Comparison of ENCODE assay signal across 8 cellular contexts in the genomic region with DNA sequence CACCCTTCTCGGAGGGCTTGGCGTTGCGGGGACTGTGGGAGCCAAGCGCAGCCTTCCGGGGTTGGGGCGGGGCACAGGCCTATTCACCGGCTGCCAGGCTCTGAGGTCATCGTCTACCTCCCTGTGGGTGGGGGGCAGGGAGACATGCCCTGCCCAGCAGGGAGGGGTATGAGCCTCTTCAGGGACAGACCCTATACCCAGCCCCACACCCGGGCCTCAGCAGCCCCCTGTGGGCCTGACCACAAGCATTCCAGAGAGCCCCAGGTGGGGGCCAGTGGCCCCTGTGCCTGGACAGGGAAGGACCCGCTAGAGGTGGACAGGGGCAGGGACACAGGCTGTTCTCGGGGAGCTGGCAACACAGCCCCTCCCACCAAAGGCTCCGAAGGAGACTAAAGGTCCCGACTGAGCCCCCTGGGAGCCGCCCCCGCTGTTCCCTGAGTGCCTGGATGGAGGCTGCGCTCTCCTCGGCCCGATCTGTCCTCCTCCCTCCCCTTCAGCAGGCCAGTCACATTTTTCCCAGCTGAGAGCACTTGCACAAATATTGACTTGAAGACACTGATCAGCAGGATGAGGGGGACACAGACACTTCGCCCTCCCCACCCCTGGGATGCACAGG. TPM values are rescaled to one million over a fixed set of nuclear protein-coding genes. Genes with fewer than 3 reads are reported as not detected.
DNase-seq lines count a peak whose midpoint lies in the region; ATAC-seq and TF ChIP-seq lines count a peak whose summit lies in the region.

No MANE protein-coding gene starts in this region.

- no peak for TF ChIP-seq POLR2A in breast epithelium (IDR thresholded peaks at IDR 0.05)

- H3K4me1 ChIP-seq in HUES64 (ENCODE audit: insufficient read depth, low read length) (peaks cover 28% of the 10 kb centered on the region), breast epithelium (peaks cover 43 to 47% of the 10 kb centered on the region in 2 donors), stomach smooth muscle (ENCODE audit: control insufficient read depth, insufficient read depth, low read length) (peaks cover 82% of the 10 kb centered on the region)

- H3K4me3 ChIP-seq in HUES64 (ENCODE audit: low read length) (no peak overlapping the region), breast epithelium (peak overlapping the region in 2 of 3 donors; percentile 17 to 51), stomach smooth muscle (ENCODE audit: low read length in 2 of 2) (peak overlapping the region; percentile 7 to 64)

- no peaks in the 10 kb centered on the region for H3K9me3 ChIP-seq in HUES64 (ENCODE audit: insufficient read depth, low read depth, low read length)
- H3K9me3 ChIP-seq in breast epithelium, result no peaks in the 10 kb centered on the region
- H3K9me3 ChIP-seq in stomach smooth muscle (ENCODE audit: control insufficient read depth in 2 of 2, low read length in 2 of 2), result no peaks in the 10 kb centered on the region

- 42% methylated on average over 19 of the region's 19 CpGs for WGBS in HUES64

- no peak for TF ChIP-seq CTCF in breast epithelium (IDR thresholded peaks at IDR 0.05)

- peak in 1 of 2 donors; percentile 72 for DNase-seq in breast epithelium (ENCODE audit: low spot score in 2 of 2)
- no peak for DNase-seq in left colon
- DNase-seq in HUDEP-2 (lab: John Stamatoyannopoulos, UW; ENCODE audit: unreplicated experiment in 76 of 76), result no peak

- intact Hi-C loops in breast epithelium (cut with DNase I; ENCODE audit: low total_unique reads), result no loop called here
- intact Hi-C loops in left colon (cut with DNase I, micrococcal nuclease), result no loop called here

- peaks cover 36% of the 10 kb centered on the region for H3K36me3 ChIP-seq in HUES64 (ENCODE audit: insufficient read depth, low read length)
- H3K36me3 ChIP-seq in breast epithelium, result no peaks in the 10 kb centered on the region
- peaks cover 5 to 10% of the 10 kb centered on the region in 2 donors for H3K36me3 ChIP-seq in stomach smooth muscle (ENCODE audit: control insufficient read depth in 2 of 2, insufficient read depth in 2 of 2, low read length in 2 of 2)

- peak overlapping the region; percentile 38 for H3K9ac ChIP-seq in HUES64 (ENCODE audit: low read depth, low read length)
- peak overlapping the region; percentile 47 to 60 for H3K9ac ChIP-seq in stomach smooth muscle (ENCODE audit: low read length in 2 of 2)

- ATAC-seq in left colon (peak; percentile 22), HG03460 (IDR thresholded peaks at IDR 0.05; ENCODE audit: unreplicated experiment) (no peak), HG03196 (IDR thresholded peaks at IDR 0.05; ENCODE audit: unreplicated experiment) (no peak), HG02852 (IDR thresholded peaks at IDR 0.05; ENCODE audit: unreplicated experiment) (no peak)

- H3K27me3 ChIP-seq in HUES64 (ENCODE audit: insufficient read depth, low read length) (no peaks in the 10 kb centered on the region), breast epithelium (no peaks in the 10 kb centered on the region), stomach smooth muscle (ENCODE audit: control insufficient read depth in 1 of 2, insufficient read depth in 2 of 2, low read length in 2 of 2) (no peaks in the 10 kb centered on the region)

- H3K27ac ChIP-seq in HUES64 (ENCODE audit: low read depth, low read length), result peak overlapping the region; percentile 65
- peak overlapping the region; percentile 79 to 92 for H3K27ac ChIP-seq in breast epithelium
- H3K27ac ChIP-seq in stomach smooth muscle (ENCODE audit: low read length), result peak overlapping the region; percentile 85

RNA-seq across cellular contexts. Expression of a gene that starts 11.5 kb away (rescaled TPM):
- 53.2 TPM for polyA plus RNA-seq in HUES64 (2013, experiment 1 of 2)
- polyA plus RNA-seq in HUES64 (2013, experiment 2 of 2), result 64.5 TPM
- total RNA-seq in breast epithelium (100 to 1,000 TPM in 1 of 3 donors, 10 to 100 TPM in 2; 16.6 to 114 (median 53.3) TPM), left colon (10 to 100 TPM; 18.2 to 45.8 TPM)

RNA-seq across cellular contexts. Expression of a gene that starts 31.3 kb away (rescaled TPM):
- polyA plus RNA-seq in HUES64 (2013, experiment 1 of 2), result 1,380 TPM
- polyA plus RNA-seq in HUES64 (2013, experiment 2 of 2), result 1,333 TPM
- total RNA-seq in breast epithelium (1,000 to 10,000 TPM; 1,723 to 3,116 (median 2,974) TPM), left colon (1,000 to 10,000 TPM; 1,150 to 1,291 TPM)

RNA-seq across cellular contexts. Expression of a gene that starts 51.5 kb away (rescaled TPM):
- 8.8 TPM for polyA plus RNA-seq in HUES64 (2013, experiment 1 of 2)
- 9.9 TPM for polyA plus RNA-seq in HUES64 (2013, experiment 2 of 2)
- total RNA-seq in breast epithelium (1 to 10 TPM; 1.8 to 3.2 (median 2.9) TPM), left colon (1 to 10 TPM; 7.8 to 9.5 TPM)

RNA-seq across cellular contexts. Expression of a gene that starts 52.8 kb away (rescaled TPM):
- polyA plus RNA-seq in HUES64 (2013, experiment 1 of 2), result 130 TPM
- polyA plus RNA-seq in HUES64 (2013, experiment 2 of 2), result 111 TPM
- total RNA-seq in breast epithelium (100 to 1,000 TPM in 2 of 3 donors, 10 to 100 TPM in 1; 80.2 to 131 (median 105) TPM), left colon (10 to 100 TPM; 67.2 to 73.1 TPM)
